In genomic region chr5:50445281-50445949, GRCh38 we compare ENCODE assay signal across 9 cellular contexts. TPM values are rescaled to one million over a fixed set of nuclear protein-coding genes. Genes with fewer than 3 reads are reported as not detected.
DNase-seq lines count a peak whose midpoint lies in the region; ATAC-seq, FAIRE-seq and TF ChIP-seq lines count a peak whose summit lies in the region.
"Had no signal": no experiment of that assay in that cellular context is flagged by ENCODE, and none has a peak within 500 bp of the region (broad histone marks: within the 10 kb centered on the region; RNA-seq: fewer than 3 reads in every experiment).

No MANE protein-coding gene starts in this region.

- H2AFZ ChIP-seq in PC-9, result no peak overlapping the region

- CTCF ChIA-PET in MCF 10A (lab: Yijun Ruan, JAX) (interaction anchor here (0.6 kb wide), 1 partner anchor 17 kb away, joined by 4 read pairs; no protein-coding TSS in a partner anchor), PC-9 (lab: Charles Lee) (no interaction called here)

- ATAC-seq in GM21717 (IDR thresholded peaks at IDR 0.05; ENCODE audit: unreplicated experiment) (peak; percentile 76), esophagus mucosa (peak; percentile 13)

- DNase-seq in GM18507 (ENCODE audit: extremely low spot score, insufficient read length, low read depth), result no peak
- peak; percentile 94 for DNase-seq in Jurkat, Clone E6-1 (ENCODE audit: low read depth, low spot score)
- no peak for DNase-seq in MCF 10A (ENCODE audit: unreplicated experiment)
- DNase-seq in glutamatergic neuron, result no peak
- DNase-seq in H7, result no peak
- DNase-seq in PC-9, result no peak

- H3K4me2 ChIP-seq in PC-9, result no peak overlapping the region

- no peaks in the 10 kb centered on the region for H3K36me3 ChIP-seq in H7 (replicated peaks; ENCODE audit: control insufficient read depth, insufficient read depth, low read length)
- no peaks in the 10 kb centered on the region for H3K36me3 ChIP-seq in PC-9 (ENCODE audit: low read depth)

- H4K20me1 ChIP-seq in PC-9 (ENCODE audit: insufficient read depth), result no peaks in the 10 kb centered on the region

- H3K27ac ChIP-seq in PC-9, result no peak overlapping the region

- H3K27me3 ChIP-seq in H7 (ENCODE audit: control insufficient read depth, insufficient read depth, low read length) (no peaks in the 10 kb centered on the region), PC-9 (ENCODE audit: insufficient read depth, low read depth) (no peaks in the 10 kb centered on the region)

- H3K27ac Mint-ChIP-seq in MCF 10A (ENCODE audit: low read depth, unreplicated experiment) (no peak overlapping the region), glutamatergic neuron (ENCODE audit: unreplicated experiment) (no peak overlapping the region)

- no peaks in the 10 kb centered on the region for H3K9me2 ChIP-seq in PC-9 (ENCODE audit: insufficient read depth)

- TF ChIP-seq CTCF in MCF 10A (IDR thresholded peaks at IDR 0.05; ENCODE audit: unreplicated experiment) (no peak), glutamatergic neuron (IDR thresholded peaks at IDR 0.05; ENCODE audit: partially characterized antibody, unreplicated experiment) (no peak), PC-9 (conservative IDR thresholded peaks at IDR 0.05) (no peak)

- H3K4me3 Mint-ChIP-seq in MCF 10A (ENCODE audit: unreplicated experiment) (no peak overlapping the region), glutamatergic neuron (ENCODE audit: unreplicated experiment) (no peak overlapping the region)

- H3K36me3 Mint-ChIP-seq in MCF 10A (ENCODE audit: insufficient read depth, unreplicated experiment), result no peaks in the 10 kb centered on the region
- H3K36me3 Mint-ChIP-seq in glutamatergic neuron (ENCODE audit: unreplicated experiment), result no peaks in the 10 kb centered on the region

- H3K4me1 ChIP-seq in PC-9 (replicated peaks; ENCODE audit: insufficient read depth), result 0 out of 2 replicates have a peak, but pooled peaks cover 7% of the 10 kb centered on the region

- no peaks in the 10 kb centered on the region for H3K9me3 ChIP-seq in PC-9 (ENCODE audit: insufficient read depth, low read depth)

- no peaks in the 10 kb centered on the region for H3K79me2 ChIP-seq in PC-9 (ENCODE audit: low read depth)

- no peaks in the 10 kb centered on the region for H3F3A ChIP-seq in PC-9 (ENCODE audit: insufficient read depth, low read depth)

- peak overlapping the region; percentile 38 for H3K4me3 ChIP-seq in Jurkat, Clone E6-1 (ENCODE audit: low read length)
- H3K4me3 ChIP-seq in H7 (ENCODE audit: insufficient read depth, low read depth, low read length) (no peak overlapping the region), PC-9 (no peak overlapping the region)

- peak; percentile 97 for FAIRE-seq in GM18507 (lab: Jason Lieb, UNC)
- FAIRE-seq: keratinocyte had no signal

- POLR2A ChIA-PET in MCF 10A (lab: Yijun Ruan, JAX) (interaction anchor here (0.7 kb wide), 1 partner anchor 64 kb away, joined by 3 read pairs; no protein-coding TSS in a partner anchor), PC-9 (lab: Charles Lee; ENCODE audit: unreplicated experiment) (interaction anchor here (0.6 kb wide), 1 partner anchor 58 kb away, joined by 3 read pairs; no protein-coding TSS in a partner anchor)

- H3K27me3 Mint-ChIP-seq in MCF 10A (ENCODE audit: insufficient read depth, unreplicated experiment), result no peaks in the 10 kb centered on the region
- H3K27me3 Mint-ChIP-seq in glutamatergic neuron (ENCODE audit: unreplicated experiment), result peaks cover 8% of the 10 kb centered on the region

- no TSS peak for BruUV-seq in MCF 10A (replicated peaks; lab: Mats Ljungman, UMichigan)
- no TSS peak for BruUV-seq in PC-9 (replicated peaks; lab: Mats Ljungman, UMichigan)

- intact Hi-C loops in MCF 10A (cut with micrococcal nuclease), result no loop called here
- intact Hi-C loops in PC-9 (cut with micrococcal nuclease; ENCODE audit: unreplicated experiment), result no loop called here

- no peaks in the 10 kb centered on the region for H3K9me3 Mint-ChIP-seq in MCF 10A (ENCODE audit: unreplicated experiment)
- peaks cover 4% of the 10 kb centered on the region for H3K9me3 Mint-ChIP-seq in glutamatergic neuron (ENCODE audit: unreplicated experiment)

- peaks cover 8% of the 10 kb centered on the region for H3K4me1 Mint-ChIP-seq in MCF 10A (ENCODE audit: insufficient read depth, unreplicated experiment)
- peaks cover 2% of the 10 kb centered on the region for H3K4me1 Mint-ChIP-seq in glutamatergic neuron (ENCODE audit: low read depth, unreplicated experiment)

RNA-seq across cellular contexts. Expression of gene EMB, which starts 4.3 kb away (rescaled TPM):
- 39.9 TPM for polyA plus RNA-seq in Jurkat, Clone E6-1 (2012; ENCODE audit: insufficient read depth, insufficient read length)
- total RNA-seq in esophagus mucosa, result 5.7 TPM
- 27.7 and 31.2 TPM in 2 replicates for total RNA-seq in MCF 10A (2022)
- total RNA-seq in glutamatergic neuron (ENCODE audit: unreplicated experiment), result 19.7 TPM
- 18.5 and 23.9 TPM in 2 replicates for total RNA-seq in H7 (2014; rRNA removed; shearing (Covaris generic))
- 11.6 and 11.8 TPM in 2 replicates for total RNA-seq in PC-9 (2021)
